27 cellular contexts compared by ENCODE assay signal in the genomic region with DNA sequence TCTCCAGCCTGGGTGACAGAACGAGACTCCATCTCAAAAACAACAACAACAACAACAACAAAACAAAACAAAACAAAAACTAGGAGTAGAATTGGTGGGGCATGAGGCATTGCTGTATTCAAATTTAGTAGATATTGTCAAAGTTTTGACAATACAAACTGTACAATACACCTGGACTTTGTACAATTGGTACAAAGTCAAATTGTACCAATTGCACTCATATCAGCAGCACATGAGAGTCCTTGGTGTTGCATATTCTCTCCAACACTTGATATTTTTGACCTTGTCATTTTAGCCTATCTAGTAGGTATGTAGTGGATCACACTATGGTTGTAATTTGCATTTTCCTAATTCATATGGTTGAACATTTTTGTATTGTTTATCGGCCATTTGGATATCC.
"Had no signal": no experiment of that assay in that cellular context is flagged by ENCODE, and none has a peak within 500 bp of the region (broad histone marks: within the 10 kb centered on the region; RNA-seq: fewer than 3 reads in every experiment).

No MANE protein-coding gene starts in this region.

- DNase-seq: colonic mucosa; cortex of kidney; dermis blood vessel endothelial cell; dorsolateral prefrontal cortex; effector CD4-positive, alpha-beta T cell; effector CD8-positive, alpha-beta T cell; effector memory CD4-positive, alpha-beta T cell; effector memory CD8-positive, alpha-beta T cell; endodermal cell; erythroblast; esophagus squamous epithelium; foreskin fibroblast; foreskin keratinocyte; foreskin melanocyte; gastrocnemius medialis; glutamatergic neuron; heart left ventricle; heart right ventricle had no signal

- FAIRE-seq: colon, endometrium, endothelial cell of umbilical vein, frontal cortex had no signal

- H3K4me3 ChIP-seq: colonic mucosa, coronary artery, dorsolateral prefrontal cortex, esophagus muscularis mucosa, esophagus squamous epithelium, gastrocnemius medialis, gastroesophageal sphincter, heart left ventricle, heart right ventricle had no signal

- H3K4me1 ChIP-seq: colonic mucosa, esophagus muscularis mucosa, esophagus squamous epithelium, foreskin keratinocyte, gastrocnemius medialis, gastroesophageal sphincter, heart left ventricle, heart right ventricle had no signal

- H3K36me3 ChIP-seq: colonic mucosa, esophagus muscularis mucosa, esophagus squamous epithelium, gastrocnemius medialis, gastroesophageal sphincter, heart left ventricle, heart right ventricle had no signal

- ATAC-seq: effector memory CD8-positive, alpha-beta T cell; esophagus mucosa; foreskin keratinocyte; gastrocnemius medialis; gastroesophageal sphincter; heart left ventricle; heart right ventricle had no signal

- H3K9me3 ChIP-seq: colonic mucosa, esophagus squamous epithelium, gastrocnemius medialis had no signal

- H3K27ac ChIP-seq: colonic mucosa, coronary artery, dorsolateral prefrontal cortex, epithelial cell of prostate, esophagus muscularis mucosa, esophagus squamous epithelium, foreskin keratinocyte, gastrocnemius medialis, gastroesophageal sphincter, heart left ventricle, heart right ventricle had no signal

- H3K27me3 ChIP-seq: colonic mucosa, dorsolateral prefrontal cortex, esophagus muscularis mucosa, esophagus squamous epithelium, foreskin keratinocyte, gastrocnemius medialis, gastroesophageal sphincter, heart left ventricle, heart right ventricle had no signal
